Comparison of ENCODE assay signal across 8 cellular contexts in the genomic region with DNA sequence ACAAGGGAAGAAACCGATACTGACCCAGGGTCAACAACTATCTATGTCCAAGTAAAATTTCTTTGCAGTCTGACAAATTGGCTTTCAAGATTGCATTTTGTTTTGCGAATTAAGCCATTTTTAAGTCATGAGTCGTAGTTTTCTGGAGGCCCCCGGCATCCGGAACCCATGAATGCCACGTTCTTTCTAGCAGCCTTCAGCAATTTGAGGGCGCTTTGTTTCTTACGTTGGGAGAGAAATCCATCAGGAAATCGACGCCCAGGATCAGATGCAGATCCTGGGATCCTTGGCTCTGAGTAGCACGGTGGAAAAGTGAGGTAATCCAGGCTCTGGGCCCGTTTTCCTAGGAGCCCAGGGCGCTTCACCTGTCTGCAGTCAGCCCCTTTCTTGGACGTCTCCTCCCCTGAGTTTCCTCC. TPM values are rescaled to one million over a fixed set of nuclear protein-coding genes. Genes with fewer than 3 reads are reported as not detected.
DNase-seq lines count a peak whose midpoint lies in the region; ATAC-seq, FAIRE-seq and TF ChIP-seq lines count a peak whose summit lies in the region.

No MANE protein-coding gene starts in this region.

- H3K9me3 Mint-ChIP-seq in CD14-positive monocyte (peaks cover 0 to 3% (median 0%) of the 10 kb centered on the region in 7 donors), chondrocyte (ENCODE audit: low read depth) (no peaks in the 10 kb centered on the region)

- H3K4me2 ChIP-seq in KMS-11, result peak overlapping the region; percentile 76

- TF ChIP-seq CTCF in CD14-positive monocyte (IDR thresholded peaks at IDR 0.05), result no peak
- no peak for TF ChIP-seq CTCF in KMS-11 (conservative IDR thresholded peaks at IDR 0.05; ENCODE audit: low read depth, low read length)
- TF ChIP-seq CTCF in chondrocyte (IDR thresholded peaks at IDR 0.05), result no peak

- H3K4me1 ChIP-seq in KMS-11 (ENCODE audit: low read depth, poor library complexity, severe bottlenecking) (peaks cover 11% of the 10 kb centered on the region), mucosa of stomach (ENCODE audit: control insufficient read depth, insufficient read depth, low read length) (peaks cover 8% of the 10 kb centered on the region)

- ATAC-seq in HG03039 (IDR thresholded peaks at IDR 0.05; ENCODE audit: unreplicated experiment), result no peak
- ATAC-seq in HG03097 (IDR thresholded peaks at IDR 0.05; ENCODE audit: low FRiP score, unreplicated experiment), result no peak

- H3K27ac Mint-ChIP-seq in CD14-positive monocyte (peak overlapping the region in 6 of 7 donors; percentile 90 to 96 (median 94)), chondrocyte (ENCODE audit: unreplicated experiment) (peak overlapping the region; percentile 92)

- no peaks in the 10 kb centered on the region for H3K36me3 ChIP-seq in KMS-11 (ENCODE audit: insufficient read depth)
- H3K36me3 ChIP-seq in mucosa of stomach (ENCODE audit: control insufficient read depth, insufficient read depth, low read length), result no peaks in the 10 kb centered on the region

- peaks cover 11% of the 10 kb centered on the region; the same call in 1 of the 2 replicates for H3K79me2 ChIP-seq in KMS-11 (ENCODE audit: insufficient read depth, low read depth)

- no peaks in the 10 kb centered on the region for H3K9me3 ChIP-seq in mucosa of stomach (ENCODE audit: control insufficient read depth, low read length)

- FAIRE-seq in GM19239 (lab: Jason Lieb, UNC), result no peak

- H4K20me1 ChIP-seq in KMS-11 (ENCODE audit: insufficient read depth), result no peaks in the 10 kb centered on the region

- in situ Hi-C loops in GM18951 (cut with MboI; ENCODE audit: low sequenced_read_pairs, unreplicated experiment), result no loop called here

- H3K27me3 ChIP-seq in KMS-11 (ENCODE audit: insufficient read depth, low read depth) (no peaks in the 10 kb centered on the region), mucosa of stomach (ENCODE audit: control insufficient read depth, insufficient read depth, low read length) (no peaks in the 10 kb centered on the region)

- H3K4me1 Mint-ChIP-seq in CD14-positive monocyte (peaks cover 19% of the 10 kb centered on the region), chondrocyte (ENCODE audit: low read depth) (peaks cover 11% of the 10 kb centered on the region)

- TF ChIP-seq POLR2A in GM18951 (IDR thresholded peaks at IDR 0.05; ENCODE audit: extremely low read depth, insufficient read depth, insufficient read length), result peak; percentile 64

- peak overlapping the region; percentile 54 for H3K27ac ChIP-seq in KMS-11

- no peak overlapping the region for H3K4me3 Mint-ChIP-seq in CD14-positive monocyte
- H3K4me3 Mint-ChIP-seq in chondrocyte (ENCODE audit: unreplicated experiment), result no peak overlapping the region

- intact Hi-C loops in CD14-positive monocyte (cut with micrococcal nuclease), result loop anchor here (5.0 to 10.0 kb wide), 3 partner anchors 41 to 109 kb away; a partner anchor contains a TSS

- peak overlapping the region; percentile 82 for H2AFZ ChIP-seq in KMS-11 (ENCODE audit: low read depth)

- H3K9ac ChIP-seq in KMS-11 (peak overlapping the region; percentile 79), mucosa of stomach (ENCODE audit: low read length) (peak overlapping the region; percentile 82)

- peaks cover 0 to 3% (median 0%) of the 10 kb centered on the region in 3 donors for H3K27me3 Mint-ChIP-seq in CD14-positive monocyte (ENCODE audit: low read depth in 3 of 3)
- H3K27me3 Mint-ChIP-seq in chondrocyte (ENCODE audit: low read depth), result no peaks in the 10 kb centered on the region

- H3K4me3 ChIP-seq in KMS-11 (IDR thresholded peaks at IDR 0.05; ENCODE audit: insufficient read depth, low read depth, low read length), result peak overlapping the region; percentile 29
- H3K4me3 ChIP-seq in mucosa of stomach (ENCODE audit: low read length), result peak overlapping the region; percentile 72

- H3K36me3 Mint-ChIP-seq in CD14-positive monocyte (peaks cover 1 to 3% of the 10 kb centered on the region in 2 donors), chondrocyte (ENCODE audit: low read depth) (no peaks in the 10 kb centered on the region)

- DNase-seq in CD14-positive monocyte (ENCODE audit: low spot score) (no peak), chondrocyte (ENCODE audit: low spot score) (no peak), GM19239 (ENCODE audit: insufficient read length, low spot score) (no peak)

RNA-seq across cellular contexts. Expression of a gene that starts 0.3 kb away (rescaled TPM):
- 100 to 1,000 TPM; 142 to 174 TPM for polyA plus RNA-seq in CD14-positive monocyte
- total RNA-seq in chondrocyte, result 10.4 to 20.2 TPM (median 17.2 TPM) in 3 replicates

RNA-seq across cellular contexts. Expression of a gene that starts 40.2 kb away (rescaled TPM):
- 10 to 100 TPM; 11.9 to 14.0 TPM for polyA plus RNA-seq in CD14-positive monocyte
- 24.5 to 26.5 TPM (median 25.8 TPM) in 3 replicates for total RNA-seq in chondrocyte
